1 cellular context compared by ENCODE assay signal in genomic region chr7:159141660-159142059, GRCh38.
TF ChIP-seq lines count a peak whose summit lies in the region.

No MANE protein-coding gene starts in this region.

TF ChIP-seq in HCT116, 20 proteins besides CTCF, POLR2A, EP300 and RAD21:
- TF ChIP-seq ZFX (IDR thresholded peaks at IDR 0.05) (no peak), YY1 (IDR thresholded peaks at IDR 0.05; ENCODE audit: extremely low read depth, insufficient replicate concordance, low read depth, low read length) (no peak), MAX (IDR thresholded peaks at IDR 0.05) (no peak), POLR2AphosphoS5 (IDR thresholded peaks at IDR 0.05; ENCODE audit: low read depth, low read length) (no peak), EGR1 (IDR thresholded peaks at IDR 0.05; ENCODE audit: low read depth) (no peak)
- TF ChIP-seq, protein P1, sequence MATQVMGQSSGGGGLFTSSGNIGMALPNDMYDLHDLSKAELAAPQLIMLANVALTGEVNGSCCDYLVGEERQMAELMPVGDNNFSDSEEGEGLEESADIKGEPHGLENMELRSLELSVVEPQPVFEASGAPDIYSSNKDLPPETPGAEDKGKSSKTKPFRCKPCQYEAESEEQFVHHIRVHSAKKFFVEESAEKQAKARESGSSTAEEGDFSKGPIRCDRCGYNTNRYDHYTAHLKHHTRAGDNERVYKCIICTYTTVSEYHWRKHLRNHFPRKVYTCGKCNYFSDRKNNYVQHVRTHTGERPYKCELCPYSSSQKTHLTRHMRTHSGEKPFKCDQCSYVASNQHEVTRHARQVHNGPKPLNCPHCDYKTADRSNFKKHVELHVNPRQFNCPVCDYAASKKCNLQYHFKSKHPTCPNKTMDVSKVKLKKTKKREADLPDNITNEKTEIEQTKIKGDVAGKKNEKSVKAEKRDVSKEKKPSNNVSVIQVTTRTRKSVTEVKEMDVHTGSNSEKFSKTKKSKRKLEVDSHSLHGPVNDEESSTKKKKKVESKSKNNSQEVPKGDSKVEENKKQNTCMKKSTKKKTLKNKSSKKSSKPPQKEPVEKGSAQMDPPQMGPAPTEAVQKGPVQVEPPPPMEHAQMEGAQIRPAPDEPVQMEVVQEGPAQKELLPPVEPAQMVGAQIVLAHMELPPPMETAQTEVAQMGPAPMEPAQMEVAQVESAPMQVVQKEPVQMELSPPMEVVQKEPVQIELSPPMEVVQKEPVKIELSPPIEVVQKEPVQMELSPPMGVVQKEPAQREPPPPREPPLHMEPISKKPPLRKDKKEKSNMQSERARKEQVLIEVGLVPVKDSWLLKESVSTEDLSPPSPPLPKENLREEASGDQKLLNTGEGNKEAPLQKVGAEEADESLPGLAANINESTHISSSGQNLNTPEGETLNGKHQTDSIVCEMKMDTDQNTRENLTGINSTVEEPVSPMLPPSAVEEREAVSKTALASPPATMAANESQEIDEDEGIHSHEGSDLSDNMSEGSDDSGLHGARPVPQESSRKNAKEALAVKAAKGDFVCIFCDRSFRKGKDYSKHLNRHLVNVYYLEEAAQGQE (IDR thresholded peaks at IDR 0.05; ENCODE audit: low read depth): no peak
